In genomic region chr12:111841236-111841749, GRCh38 we compare ENCODE assay signal across 8 cellular contexts. TPM values are rescaled to one million over a fixed set of nuclear protein-coding genes. Genes with fewer than 3 reads are reported as not detected.
DNase-seq lines count a peak whose midpoint lies in the region; ATAC-seq and TF ChIP-seq lines count a peak whose summit lies in the region.

No MANE protein-coding gene starts in this region.

- H3K36me3 Mint-ChIP-seq in nephron progenitor cell (ENCODE audit: low read depth), result peaks cover 58% of the 10 kb centered on the region

- H4K20me1 ChIP-seq in BLaER1, result peaks cover 44% of the 10 kb centered on the region

- H3K9me3 ChIP-seq in BLaER1 (no peaks in the 10 kb centered on the region), NT2/D1 (ENCODE audit: insufficient read depth, low read length) (no peaks in the 10 kb centered on the region), ectodermal cell (ENCODE audit: control insufficient read depth, low read length) (no peaks in the 10 kb centered on the region)

- H3K36me3 ChIP-seq in BLaER1 (peaks cover 50% of the 10 kb centered on the region), NT2/D1 (ENCODE audit: insufficient read depth, insufficient read length, low read length) (peaks cover 45% of the 10 kb centered on the region), ectodermal cell (ENCODE audit: control insufficient read depth, insufficient read depth, low read length) (peaks cover 5% of the 10 kb centered on the region)

- peak overlapping the region; percentile 99 for H3K4me3 ChIP-seq in BLaER1
- H3K4me3 ChIP-seq in NT2/D1 (ENCODE audit: insufficient read length, low read depth), result peak overlapping the region; percentile 87
- H3K4me3 ChIP-seq in ectodermal cell (ENCODE audit: insufficient read depth, low read depth, low read length), result peak overlapping the region; percentile 92

- peak overlapping the region; percentile 91 for H3K4me3 Mint-ChIP-seq in nephron progenitor cell

- 1 to 2% methylated on average over 13 of the region's 13 CpGs for WGBS in ectodermal cell, 2 experiments

- H3K27me3 Mint-ChIP-seq in nephron progenitor cell (ENCODE audit: low read depth, poor library complexity), result peaks cover 5% of the 10 kb centered on the region

- H3K27ac ChIP-seq in BLaER1, result peak overlapping the region; percentile 96
- H3K27ac ChIP-seq in ectodermal cell (ENCODE audit: insufficient read depth, low read depth, low read length, poor library complexity, severe bottlenecking), result peak overlapping the region; percentile 91

- peaks cover 50% of the 10 kb centered on the region for H3K4me1 Mint-ChIP-seq in nephron progenitor cell

- H3K27me3 ChIP-seq in BLaER1 (no peaks in the 10 kb centered on the region), NT2/D1 (ENCODE audit: insufficient read depth, insufficient read length) (no peaks in the 10 kb centered on the region), ectodermal cell (ENCODE audit: control insufficient read depth, insufficient read depth, low read length, poor library complexity, severe bottlenecking) (no peaks in the 10 kb centered on the region)

- H3K9ac ChIP-seq in BLaER1 (peak overlapping the region; percentile 96), NT2/D1 (ENCODE audit: insufficient read length, low read depth) (peak overlapping the region; percentile 89)

- no peak for TF ChIP-seq CTCF in nephron progenitor cell (IDR thresholded peaks at IDR 0.05)

- H3K4me1 ChIP-seq in BLaER1 (peaks cover 43% of the 10 kb centered on the region), NT2/D1 (ENCODE audit: insufficient read depth, insufficient read length) (no peaks in the 10 kb centered on the region), ectodermal cell (ENCODE audit: control insufficient read depth, insufficient read depth, low read length) (peaks cover 18% of the 10 kb centered on the region)

- peak overlapping the region; percentile 100 for H3K27ac Mint-ChIP-seq in nephron progenitor cell

- peak; percentile 8 for ATAC-seq in GM21528 (IDR thresholded peaks at IDR 0.05; ENCODE audit: low FRiP score, unreplicated experiment)

- H3K4me2 ChIP-seq in BLaER1, result peak overlapping the region; percentile 87

- peaks cover 3% of the 10 kb centered on the region for H3K9me3 Mint-ChIP-seq in nephron progenitor cell

- DNase-seq in NT2/D1 (ENCODE audit: low read depth, low spot score) (no peak), nephron progenitor cell (no peak), ecto neural progenitor cell (ENCODE audit: low spot score) (no peak), MV-4-11 (lab: John Stamatoyannopoulos, UW) (no peak), anterior cingulate cortex (lab: John Stamatoyannopoulos, UW) (no peak)

RNA-seq across cellular contexts. Expression of gene MAPKAPK5, which starts 0.7 kb away (rescaled TPM):
- polyA plus RNA-seq in ectodermal cell (2013, experiment 1 of 4), result 41.5 TPM
- 44.0 TPM for polyA plus RNA-seq in ectodermal cell (2013, experiment 2 of 4)
- 41.9 TPM for polyA plus RNA-seq in ectodermal cell (2013, experiment 3 of 4)
- polyA plus RNA-seq in ectodermal cell (2013, experiment 4 of 4), result 43.3 TPM
